Comparison of ENCODE assay signal across 24 cellular contexts in the genomic region with DNA sequence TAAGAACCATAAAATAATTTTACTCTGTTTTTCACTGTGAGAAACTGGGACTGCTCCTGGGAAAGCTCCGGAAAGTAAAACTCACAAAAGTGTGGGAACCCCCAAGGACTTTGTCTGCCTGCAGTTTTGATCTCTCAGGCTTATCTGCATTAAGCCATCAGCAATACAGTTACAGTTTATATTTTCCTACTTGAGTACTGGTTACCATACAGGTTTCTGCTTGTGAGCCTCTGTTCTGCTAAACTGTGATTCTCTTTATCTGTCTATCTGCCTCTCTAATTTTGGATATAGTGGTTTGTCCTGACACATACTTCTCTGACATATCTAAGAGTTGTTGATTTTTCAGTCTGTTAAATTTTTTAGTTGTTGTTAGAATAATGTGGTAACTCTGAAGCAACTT. TPM values are rescaled to one million over a fixed set of nuclear protein-coding genes. Genes with fewer than 3 reads are reported as not detected.
"Had no signal": no experiment of that assay in that cellular context is flagged by ENCODE, and none has a peak within 500 bp of the region (broad histone marks: within the 10 kb centered on the region; RNA-seq: fewer than 3 reads in every experiment).

No MANE protein-coding gene starts in this region.

- H3K36me3 ChIP-seq: left ventricle myocardium inferior, ovary, right atrium auricular region, right lobe of liver, stomach, thyroid gland, transverse colon, upper lobe of left lung, vagina had no signal

- H3K4me2 ChIP-seq: hepatocyte had no signal

- H3K4me3 ChIP-seq: hepatocyte, left ventricle myocardium inferior, lung, ovary, right atrium auricular region, right lobe of liver, stomach, testis, thyroid gland, transverse colon, upper lobe of left lung, vagina had no signal

- ATAC-seq: natural killer cell; right lobe of liver; stimulated activated naive B cell treated with anti-CD40 and anti-IgM and Interleukin-4, amounts not matched to agents 10 μg/mL and 1 μg/mL and 100 μg/mL, for 72 hours; stimulated activated naive CD8-positive, alpha-beta T cell treated with anti-CD3 and anti-CD28 coated beads, Interleukin-15, Interleukin-2, amounts not matched to agents 100 U/mL and 50 U/mL, for 24 hours had no signal

- H3K36me3 Mint-ChIP-seq: memory B cell; naive B cell; stimulated activated naive B cell treated with anti-CD40 and anti-IgM and Interleukin-4, amounts not matched to agents 10 μg/mL and 1 μg/mL and 100 μg/mL, for 72 hours had no signal

- DNase-seq: islet precursor cell; left ventricle myocardium inferior; naive B cell; natural killer cell; nephron progenitor cell; ovary; right lobe of liver; stimulated activated CD4-positive, alpha-beta T cell treated with anti-CD3 and anti-CD28 coated beads, Interleukin-12 subunit alpha, Interleukin-12 subunit beta, amount 100 ng/mL, for 4 hours; stimulated activated CD4-positive, alpha-beta T cell treated with anti-CD3 and anti-CD28 coated beads, Interleukin-15, amount 100 ng/mL, for 24 hours; stimulated activated CD4-positive, alpha-beta T cell treated with anti-CD3 and anti-CD28 coated beads, Interleukin-2, amount 100 ng/mL, for 24 hours; stimulated activated CD4-positive, alpha-beta T cell treated with anti-CD3 and anti-CD28 coated beads, Interleukin-4, amount 100 ng/mL, for 1 hour; stimulated activated naive B cell treated with anti-CD40 and anti-IgM and Interleukin-4, amounts not matched to agents 10 μg/mL and 1 μg/mL and 100 μg/mL, for 72 hours; stimulated activated naive CD8-positive, alpha-beta T cell treated with anti-CD3 and anti-CD28 coated beads, Interleukin-15, Interleukin-2, amounts not matched to agents 100 U/mL and 50 U/mL, for 24 hours; stomach; testis; thyroid gland; transverse colon; upper lobe of left lung had no signal

- H2AFZ ChIP-seq: hepatocyte had no signal

- H3K27me3 Mint-ChIP-seq: memory B cell; naive B cell; progenitor cell of endocrine pancreas; stimulated activated naive B cell treated with anti-CD40 and anti-IgM and Interleukin-4, amounts not matched to agents 10 μg/mL and 1 μg/mL and 100 μg/mL, for 72 hours had no signal

- H3K79me2 ChIP-seq: hepatocyte had no signal

- H3K27ac Mint-ChIP-seq: memory B cell; naive B cell; natural killer cell; nephron progenitor cell; progenitor cell of endocrine pancreas; stimulated activated naive B cell treated with anti-CD40 and anti-IgM and Interleukin-4, amounts not matched to agents 10 μg/mL and 1 μg/mL and 100 μg/mL, for 72 hours had no signal

- H3K9me3 Mint-ChIP-seq: stimulated activated naive B cell treated with anti-CD40 and anti-IgM and Interleukin-4, amounts not matched to agents 10 μg/mL and 1 μg/mL and 100 μg/mL, for 72 hours had no signal

- H3K4me1 ChIP-seq: left ventricle myocardium inferior, right atrium auricular region, right lobe of liver, stomach, testis, thyroid gland, transverse colon, upper lobe of left lung, vagina had no signal

- H3K9me3 ChIP-seq: ovary, right lobe of liver, testis, thyroid gland, transverse colon, upper lobe of left lung, vagina had no signal

- H3K27ac ChIP-seq: hepatocyte, left ventricle myocardium inferior, ovary, right atrium auricular region, right lobe of liver, stomach, testis, thyroid gland, transverse colon, upper lobe of left lung, vagina had no signal

- H3K27me3 ChIP-seq: hepatocyte, ovary, right atrium auricular region, right lobe of liver, stomach, testis, thyroid gland, transverse colon, upper lobe of left lung, vagina had no signal

- H3K4me3 Mint-ChIP-seq: memory B cell; naive B cell; natural killer cell; nephron progenitor cell; stimulated activated naive B cell treated with anti-CD40 and anti-IgM and Interleukin-4, amounts not matched to agents 10 μg/mL and 1 μg/mL and 100 μg/mL, for 72 hours had no signal

- H3K4me1 Mint-ChIP-seq: memory B cell; naive B cell; natural killer cell; nephron progenitor cell; stimulated activated naive B cell treated with anti-CD40 and anti-IgM and Interleukin-4, amounts not matched to agents 10 μg/mL and 1 μg/mL and 100 μg/mL, for 72 hours had no signal

RNA-seq across cellular contexts. Expression of a gene that starts 11.6 kb away (rescaled TPM):
- total RNA-seq: natural killer cell had no signal
